Comparison of ENCODE assay signal across 10 cellular contexts in genomic region chr2:212227755-212228154, GRCh38.
DNase-seq lines count a peak whose midpoint lies in the region; ATAC-seq and TF ChIP-seq lines count a peak whose summit lies in the region.
"Had no signal": no experiment of that assay in that cellular context is flagged by ENCODE, and none has a peak within 500 bp of the region (broad histone marks: within the 10 kb centered on the region; RNA-seq: fewer than 3 reads in every experiment).

No MANE protein-coding gene starts in this region.

- H3K4me3 ChIP-seq in colonic mucosa: no peak overlapping the region

- no peaks in the 10 kb centered on the region for H3K4me1 Mint-ChIP-seq in activated naive CD8-positive, alpha-beta T cell treated with anti-CD3 and anti-CD28 coated beads, Interleukin-2, amount 50 U/mL, for 24 hours
- H3K4me1 Mint-ChIP-seq: memory B cell had no signal

- peak; percentile 90 for ATAC-seq in SK-N-SH treated with all-trans-retinoic acid at 6 μM for 48 hours
- ATAC-seq in activated naive CD8-positive, alpha-beta T cell treated with anti-CD3 and anti-CD28 coated beads, Interleukin-2, amount 50 U/mL, for 24 hours: no peak

- DNase-seq in COLO829 (ENCODE audit: low spot score) (peak; percentile 56), NCI-H1105 (lab: John Stamatoyannopoulos, UW) (peak; percentile 73), kidney glomerular epithelial cell (lab: John Stamatoyannopoulos, UW) (peak; percentile 27), posterior vena cava (ENCODE audit: low spot score) (no peak), colonic mucosa (no peak)
- no peak for DNase-seq in activated naive CD8-positive, alpha-beta T cell treated with anti-CD3 and anti-CD28 coated beads, Interleukin-2, amount 50 U/mL, for 24 hours
- no peak for DNase-seq in activated CD8-positive, alpha-beta memory T cell treated with anti-CD3 and anti-CD28 coated beads, Interleukin-2, amount 50 U/mL, for 48 hours

- no peaks in the 10 kb centered on the region for H3K36me3 ChIP-seq in colonic mucosa

- no peaks in the 10 kb centered on the region for H3K4me1 ChIP-seq in colonic mucosa

- H3K27ac Mint-ChIP-seq in activated naive CD8-positive, alpha-beta T cell treated with anti-CD3 and anti-CD28 coated beads, Interleukin-2, amount 50 U/mL, for 24 hours: no peak overlapping the region
- H3K27ac Mint-ChIP-seq: memory B cell; stimulated activated naive CD8-positive, alpha-beta T cell treated with anti-CD3 and anti-CD28 coated beads, Interleukin-15, Interleukin-2, amounts not matched to agents 100 ng/mL and 50 ng/mL, for 24 hours had no signal

- no peak overlapping the region for H3K4me3 Mint-ChIP-seq in activated naive CD8-positive, alpha-beta T cell treated with anti-CD3 and anti-CD28 coated beads, Interleukin-2, amount 50 U/mL, for 24 hours
- H3K4me3 Mint-ChIP-seq: memory B cell; stimulated activated naive CD8-positive, alpha-beta T cell treated with anti-CD3 and anti-CD28 coated beads, Interleukin-15, Interleukin-2, amounts not matched to agents 100 ng/mL and 50 ng/mL, for 24 hours had no signal

- no peaks in the 10 kb centered on the region for H3K9me3 Mint-ChIP-seq in activated naive CD8-positive, alpha-beta T cell treated with anti-CD3 and anti-CD28 coated beads, Interleukin-2, amount 50 U/mL, for 24 hours
- H3K9me3 Mint-ChIP-seq: memory B cell had no signal

- intact Hi-C loops in posterior vena cava (cut with DNase I) (no loop called here), colonic mucosa (cut with DNase I) (no loop called here)

- no peak overlapping the region for H3K9ac ChIP-seq in colonic mucosa (ENCODE audit: low read depth in 2 of 2, low read length in 2 of 2)

- no peaks in the 10 kb centered on the region for H3K36me3 Mint-ChIP-seq in activated naive CD8-positive, alpha-beta T cell treated with anti-CD3 and anti-CD28 coated beads, Interleukin-2, amount 50 U/mL, for 24 hours (ENCODE audit: low read depth)
- H3K36me3 Mint-ChIP-seq: memory B cell had no signal

- H3K27ac ChIP-seq in colonic mucosa: no peak overlapping the region

- TF ChIP-seq CTCF in colonic mucosa (IDR thresholded peaks at IDR 0.05): no peak

- H3K27me3 Mint-ChIP-seq in activated naive CD8-positive, alpha-beta T cell treated with anti-CD3 and anti-CD28 coated beads, Interleukin-2, amount 50 U/mL, for 24 hours: no peaks in the 10 kb centered on the region
- H3K27me3 Mint-ChIP-seq: memory B cell; stimulated activated naive CD8-positive, alpha-beta T cell treated with anti-CD3 and anti-CD28 coated beads, Interleukin-15, Interleukin-2, amounts not matched to agents 100 ng/mL and 50 ng/mL, for 24 hours had no signal

- no peaks in the 10 kb centered on the region for H3K27me3 ChIP-seq in colonic mucosa

- no peaks in the 10 kb centered on the region for H3K9me3 ChIP-seq in colonic mucosa

TF ChIP-seq in SK-N-SH treated with all-trans-retinoic acid at 6 μM for 48 hours, 23 proteins besides CTCF, POLR2A, EP300 and RAD21:
- TF ChIP-seq ISL1 (CRISPR knock-in tag; IDR thresholded peaks at IDR 0.05) (peak; percentile 66; the same call in 1 of the 2 replicates), TOX (CRISPR knock-in tag; IDR thresholded peaks at IDR 0.05; ENCODE audit: borderline replicate concordance) (peak; percentile 62; the same call in 1 of the 2 replicates), ZNF8 (CRISPR knock-in tag; IDR thresholded peaks at IDR 0.05) (no peak), POU6F1 (CRISPR knock-in tag; IDR thresholded peaks at IDR 0.05; ENCODE audit: borderline replicate concordance, low read depth) (no peak), TSHZ2 (CRISPR knock-in tag; IDR thresholded peaks at IDR 0.05) (no peak), CREB5 (CRISPR knock-in tag; IDR thresholded peaks at IDR 0.05; ENCODE audit: low read depth) (no peak), PATZ1 (CRISPR knock-in tag; IDR thresholded peaks at IDR 0.05; ENCODE audit: borderline replicate concordance) (no peak), PPARA (CRISPR knock-in tag; IDR thresholded peaks at IDR 0.05; ENCODE audit: borderline replicate concordance) (no peak), ZFP30 (CRISPR knock-in tag; IDR thresholded peaks at IDR 0.05) (no peak)

Comparison
In these comparisons a context has a peak if more than half of its experiments do, and no peak if none do; other contexts are left out.
1. DNase-seq: peak in COLO829 (single experiment), NCI-H1105 (single experiment) and kidney glomerular epithelial cell (single experiment); none in posterior vena cava (single experiment), colonic mucosa (single experiment), activated naive CD8-positive, alpha-beta T cell treated with anti-CD3 and anti-CD28 coated beads, Interleukin-2, amount 50 U/mL, for 24 hours (single experiment) and activated CD8-positive, alpha-beta memory T cell treated with anti-CD3 and anti-CD28 coated beads, Interleukin-2, amount 50 U/mL, for 48 hours (single experiment).